In the genomic region with DNA sequence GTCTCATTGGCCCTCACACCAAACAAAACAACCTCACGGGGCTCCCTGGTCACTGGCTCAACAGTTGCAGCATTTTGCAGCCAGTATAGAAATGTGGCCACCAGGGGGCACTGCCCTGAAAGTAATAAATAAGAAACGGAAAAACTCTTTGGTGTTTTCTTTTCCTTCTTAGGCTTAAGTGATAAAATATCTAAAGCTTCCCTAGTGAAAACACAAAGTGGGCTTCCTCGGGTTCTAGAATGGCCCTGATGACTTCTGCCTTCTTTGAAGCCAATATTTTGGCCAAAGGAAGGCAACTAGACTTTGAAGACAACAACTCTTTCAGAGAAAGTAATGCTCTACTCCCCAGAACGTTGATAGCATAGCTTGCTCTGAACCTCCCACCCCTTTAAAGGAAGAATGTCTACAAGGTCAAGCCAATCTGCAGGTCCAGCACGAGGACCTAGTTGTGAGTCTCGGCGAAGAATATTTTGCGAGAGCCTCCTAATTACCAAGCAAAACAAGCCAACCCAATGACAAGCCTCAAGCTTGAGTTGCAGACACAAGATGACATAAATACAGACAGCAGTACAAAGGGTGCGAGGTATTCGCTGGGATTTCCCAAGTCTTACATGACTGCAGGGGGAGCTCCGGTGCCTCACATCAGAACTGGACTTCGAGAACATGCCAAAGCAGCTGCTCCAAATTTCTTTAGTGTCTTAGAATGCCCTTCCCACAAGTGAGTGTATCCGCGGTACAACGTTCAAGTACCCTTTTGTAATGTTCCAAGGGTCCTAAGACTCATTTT, we compare ENCODE assay signal across 8 cellular contexts. TPM values are rescaled to one million over a fixed set of nuclear protein-coding genes. Genes with fewer than 3 reads are reported as not detected.
DNase-seq lines count a peak whose midpoint lies in the region; ATAC-seq and TF ChIP-seq lines count a peak whose summit lies in the region.

No MANE protein-coding gene starts in this region.

- H3K4me3 ChIP-seq in astrocyte of the spinal cord (ENCODE audit: low read depth, low read length) (peak overlapping the region; percentile 13), iPS DF 6.9 (ENCODE audit: low read length) (no peak overlapping the region), gastrocnemius medialis (peak overlapping the region; percentile 19 to 91 (median 36))

- TF ChIP-seq CTCF in astrocyte of the spinal cord (IDR thresholded peaks at IDR 0.05; ENCODE audit: low read depth, low read length) (peak; percentile 79), gastrocnemius medialis (IDR thresholded peaks at IDR 0.05 in 4 of 5, conservative IDR thresholded peaks at IDR 0.05 in 1 of 5) (peak; percentile 46 to 87 (median 77))

- TF ChIP-seq POLR2A in gastrocnemius medialis (IDR thresholded peaks at IDR 0.05) = no peak

- in situ Hi-C loops in astrocyte of the spinal cord (cut with HindIII; ENCODE audit: low sequenced_read_pairs) = no loop called here
- in situ Hi-C loops in gastrocnemius medialis (cut with MboI; ENCODE audit: low sequenced_read_pairs in 4 of 4) = no loop called here

- WGBS in iPS DF 6.9 (ENCODE audit: insufficient coverage, insufficient read length) = no CpG with 5 or more reads among the region's 15 CpGs

- H3K4me1 ChIP-seq in iPS DF 6.9 (ENCODE audit: control insufficient read depth, insufficient read depth, low read length) (peaks cover 2% of the 10 kb centered on the region; the same call in 1 of the 2 replicates), gastrocnemius medialis (peaks cover 24 to 29% of the 10 kb centered on the region in 2 donors)

- intact Hi-C loops in gastrocnemius medialis (cut with DNase I; ENCODE audit: low total_unique reads) = no loop called here

- H3K27ac ChIP-seq in iPS DF 6.9 (ENCODE audit: low read length) (no peak overlapping the region), gastrocnemius medialis (peak overlapping the region; percentile 10 to 57 (median 37))

- DNase-seq in NK-92 treated with Interleukin-12 subunit alpha and Interleukin-12 subunit beta, amount 100 ng/mL, for 24 hours (lab: John Stamatoyannopoulos, UW) = peak; percentile 56
- DNase-seq in NK-92 (lab: John Stamatoyannopoulos, UW; ENCODE audit: unreplicated experiment) = no peak
- DNase-seq in NCI-H1436 (lab: John Stamatoyannopoulos, UW) = peak; percentile 69
- peak; percentile 78 for DNase-seq in T-helper 9 cell
- peak; percentile 83 for DNase-seq in astrocyte of the spinal cord (ENCODE audit: low read depth, low spot score)
- peak; percentile 57 for DNase-seq in iPS DF 6.9 (ENCODE audit: low read depth, low spot score)
- DNase-seq in gastrocnemius medialis = peak; percentile 47 to 73

- H3K27me3 ChIP-seq in iPS DF 6.9 (ENCODE audit: control insufficient read depth, insufficient read depth, low read length) (no peaks in the 10 kb centered on the region), gastrocnemius medialis (no peaks in the 10 kb centered on the region)

- H3K9me3 ChIP-seq in iPS DF 6.9 (ENCODE audit: control insufficient read depth, insufficient read depth, low read length) (no peaks in the 10 kb centered on the region), gastrocnemius medialis (no peaks in the 10 kb centered on the region)

- H3K36me3 ChIP-seq in iPS DF 6.9 (ENCODE audit: control insufficient read depth, insufficient read depth, low read length) (no peaks in the 10 kb centered on the region), gastrocnemius medialis (no peaks in the 10 kb centered on the region)

- ATAC-seq in gastrocnemius medialis (no peak), GM18498 (IDR thresholded peaks at IDR 0.05; ENCODE audit: unreplicated experiment) (no peak)

RNA-seq across cellular contexts. Expression of gene ITPK1, which starts 2.6 kb away (rescaled TPM):
- total RNA-seq in gastrocnemius medialis = 10 to 100 TPM; 49.7 to 80.1 (median 53.6) TPM
